In genomic region chr20:15627089-15627488, GRCh38 we compare ENCODE assay signal across 17 cellular contexts.
DNase-seq lines count a peak whose midpoint lies in the region; ATAC-seq, FAIRE-seq and TF ChIP-seq lines count a peak whose summit lies in the region.
"Had no signal": no experiment of that assay in that cellular context is flagged by ENCODE, and none has a peak within 500 bp of the region (broad histone marks: within the 10 kb centered on the region; RNA-seq: fewer than 3 reads in every experiment).

No MANE protein-coding gene starts in this region.

- H3K4me3 ChIP-seq in A549 (no peak overlapping the region), iPS-20b (ENCODE audit: low read length) (peak overlapping the region; percentile 34; the same call in 1 of the 2 replicates)

- H3K18ac ChIP-seq in H9 (ENCODE audit: insufficient read length, low read depth, low read length): no peak overlapping the region

- TF ChIP-seq CTCF in A549 (IDR thresholded peaks at IDR 0.05) (no peak), H9 (conservative IDR thresholded peaks at IDR 0.05) (no peak), WTC11 (IDR thresholded peaks at IDR 0.05) (no peak)

- WGBS in A549 (ENCODE audit: missing lambda C conversion rate): 68% methylated on average over 3 of the region's 3 CpGs
- WGBS in H9 (ENCODE audit: extremely low coverage, insufficient read length, low lambda C conversion rate): no CpG with 5 or more reads among the region's 3 CpGs

- no peak overlapping the region for H3K9ac ChIP-seq in H9 (ENCODE audit: extremely low read depth, insufficient read length, low read length)
- H3K9ac ChIP-seq in iPS-20b (ENCODE audit: low read depth, low read length): no peak overlapping the region

- no peak for TF ChIP-seq EP300 in A549 (IDR thresholded peaks at IDR 0.05)

- POLR2A ChIA-PET in A549 (lab: Yijun Ruan, JAX) (no interaction called here), WTC11 (lab: Charles Lee) (no interaction called here)

- no peaks in the 10 kb centered on the region for H3K79me1 ChIP-seq in H9 (ENCODE audit: insufficient read depth, low read depth, low read length, poor library complexity, severe bottlenecking)

- no peak overlapping the region for H3K23ac ChIP-seq in H9 (ENCODE audit: insufficient read length, low read depth, low read length)

- no peaks in the 10 kb centered on the region for H3K36me3 ChIP-seq in iPS-20b (ENCODE audit: insufficient read depth, low read depth, low read length)

- no peak for TF ChIP-seq RAD21 in A549 (conservative IDR thresholded peaks at IDR 0.05 in 1 of 2, IDR thresholded peaks at IDR 0.05 in 1 of 2)

- no peak overlapping the region for H2BK20ac ChIP-seq in H9 (ENCODE audit: low read depth, low read length, poor library complexity, severe bottlenecking)

- no peak for DNase-seq in A549 (ENCODE audit: low read depth in 1 of 2, low spot score in 1 of 2)
- DNase-seq in H9: no peak
- no peak for DNase-seq in WTC11 (ENCODE audit: low spot score)
- DNase-seq in activated CD4-positive, alpha-beta T cell treated with anti-CD3 and anti-CD28 coated beads, Interleukin-2, amount 10 ng/mL, durations not matched to agents 24 days and 14 days: no peak
- DNase-seq in globus pallidus (ENCODE audit: low spot score): no peak
- DNase-seq: 8988T; C1 segment of cervical spinal cord; Calu3; CD4-positive, alpha-beta memory T cell; COR-L47; DMS53; DMS79 treated with DMSO at 0.1 percent for 48 hours; GOT3 had no signal

- no peak overlapping the region for H3K14ac ChIP-seq in H9 (ENCODE audit: insufficient read depth, low read length)

- H3T11ph ChIP-seq in H9 (ENCODE audit: low read length): no peak overlapping the region

- H3K4me1 Mint-ChIP-seq in H9 (peaks cover 34 to 40% of the 10 kb centered on the region in 2 experiments), WTC11 (peaks cover 57% of the 10 kb centered on the region)
- H3K4me1 Mint-ChIP-seq in activated CD4-positive, alpha-beta T cell treated with anti-CD3 and anti-CD28 coated beads, Interleukin-2, amount 10 ng/mL, durations not matched to agents 24 days and 14 days: no peaks in the 10 kb centered on the region
- H3K4me1 Mint-ChIP-seq: CD4-positive, alpha-beta memory T cell had no signal

- H2AFZ ChIP-seq in H9 (ENCODE audit: low read length): no peak overlapping the region

- no peaks in the 10 kb centered on the region for H3K4me1 ChIP-seq in A549
- peaks cover 5% of the 10 kb centered on the region; the same call in 1 of the 2 replicates for H3K4me1 ChIP-seq in H9 (ENCODE audit: insufficient read depth, low read length)
- H3K4me1 ChIP-seq in iPS-20b (ENCODE audit: insufficient read depth, low read length): peaks cover 11% of the 10 kb centered on the region; the same call in 1 of the 2 replicates

- H3K27ac ChIP-seq in A549 (no peak overlapping the region), H9 (ENCODE audit: insufficient read length, low read depth, low read length) (peak overlapping the region; percentile 15), iPS-20b (ENCODE audit: low read length) (no peak overlapping the region)

- H3K4me2 ChIP-seq in A549: no peak overlapping the region
- H3K4me2 ChIP-seq in H9 (ENCODE audit: insufficient read depth, insufficient read length, low read length): peak overlapping the region; percentile 29

- no peak for TF ChIP-seq POLR2A in A549 (IDR thresholded peaks at IDR 0.05; ENCODE audit: low read length)

- intact Hi-C loops in activated CD4-positive, alpha-beta T cell treated with anti-CD3 and anti-CD28 coated beads, Interleukin-2, amount 10 ng/mL, durations not matched to agents 24 days and 14 days (cut with micrococcal nuclease): no loop called here

- no peak for ATAC-seq in A549
- no peak for ATAC-seq in WTC11
- no peak for ATAC-seq in HG03097 (IDR thresholded peaks at IDR 0.05; ENCODE audit: low FRiP score, unreplicated experiment)
- ATAC-seq: HCT116 had no signal

- H3K27ac Mint-ChIP-seq in H9 (peak overlapping the region; percentile 12 to 96 (median 92); a peak in 6 of 7 replicates), WTC11 (peak overlapping the region; percentile 94)
- no peak overlapping the region for H3K27ac Mint-ChIP-seq in activated CD4-positive, alpha-beta T cell treated with anti-CD3 and anti-CD28 coated beads, Interleukin-2, amount 10 ng/mL, durations not matched to agents 24 days and 14 days
- H3K27ac Mint-ChIP-seq: CD4-positive, alpha-beta memory T cell had no signal

- H3K36me3 Mint-ChIP-seq in H9 (ENCODE audit: insufficient read depth in 1 of 3, low read depth in 3 of 3) (peaks cover 0 to 2% (median 0%) of the 10 kb centered on the region in 3 experiments; a peak in 2 of 7 replicates), WTC11 (no peaks in the 10 kb centered on the region)
- no peaks in the 10 kb centered on the region for H3K36me3 Mint-ChIP-seq in activated CD4-positive, alpha-beta T cell treated with anti-CD3 and anti-CD28 coated beads, Interleukin-2, amount 10 ng/mL, durations not matched to agents 24 days and 14 days (ENCODE audit: low read depth)
- H3K36me3 Mint-ChIP-seq: CD4-positive, alpha-beta memory T cell had no signal

- H3K79me2 ChIP-seq in H9 (ENCODE audit: insufficient read depth, low read length): no peaks in the 10 kb centered on the region

- no peak overlapping the region for H3K4ac ChIP-seq in H9 (ENCODE audit: low read depth, low read length)

- H4K20me1 ChIP-seq in H9 (ENCODE audit: control insufficient read depth, insufficient read depth, insufficient read length): no peaks in the 10 kb centered on the region

- no peak overlapping the region for H2BK5ac ChIP-seq in H9 (ENCODE audit: insufficient read length, low read length)

- no peak overlapping the region for H2BK15ac ChIP-seq in H9 (ENCODE audit: low read depth, low read length)

- no peak overlapping the region for H4K91ac ChIP-seq in H9 (ENCODE audit: insufficient read length, low read depth, low read length)

- CTCF ChIA-PET in A549 (lab: Yijun Ruan, JAX) (no interaction called here), WTC11 (lab: Charles Lee) (interaction anchor here (1.2 to 2.9 kb wide), 3 partner anchors 10 to 136 kb away, joined by 4 to 8 read pairs (median 4); no protein-coding TSS in a partner anchor)

- FAIRE-seq in A549 (lab: Jason Lieb, UNC): no peak
- FAIRE-seq: GM12892 had no signal

- H4K8ac ChIP-seq in H9 (replicated peaks; ENCODE audit: insufficient read length, low read depth, low read length): no peak overlapping the region

- H3K4me3 Mint-ChIP-seq in H9: no peak overlapping the region; a peak in 1 of 5 replicates
- H3K4me3 Mint-ChIP-seq in WTC11: no peak overlapping the region
- H3K4me3 Mint-ChIP-seq in activated CD4-positive, alpha-beta T cell treated with anti-CD3 and anti-CD28 coated beads, Interleukin-2, amount 10 ng/mL, durations not matched to agents 24 days and 14 days: no peak overlapping the region
- H3K4me3 Mint-ChIP-seq: CD4-positive, alpha-beta memory T cell had no signal

- H2AK5ac ChIP-seq in H9 (ENCODE audit: insufficient read length, low read length): peak overlapping the region; percentile 72

- H3K23me2 ChIP-seq in H9 (ENCODE audit: insufficient read length, low read depth, low read length, poor library complexity, severe bottlenecking): no peaks in the 10 kb centered on the region

- H2BK12ac ChIP-seq in H9 (ENCODE audit: insufficient read length, low read depth, low read length): no peak overlapping the region

- no peaks in the 10 kb centered on the region for H3K9me3 ChIP-seq in A549
- H3K9me3 ChIP-seq in H9 (ENCODE audit: control insufficient read depth, low read depth, low read length): no peaks in the 10 kb centered on the region
- no peaks in the 10 kb centered on the region for H3K9me3 ChIP-seq in iPS-20b (ENCODE audit: insufficient read depth, low read depth, low read length)

- H4K5ac ChIP-seq in H9 (ENCODE audit: insufficient read length, low read depth, low read length): no peak overlapping the region

- H3K27me3 Mint-ChIP-seq in H9 (ENCODE audit: low read depth) (no peaks in the 10 kb centered on the region), WTC11 (ENCODE audit: low read depth) (no peaks in the 10 kb centered on the region)
- H3K27me3 Mint-ChIP-seq in activated CD4-positive, alpha-beta T cell treated with anti-CD3 and anti-CD28 coated beads, Interleukin-2, amount 10 ng/mL, durations not matched to agents 24 days and 14 days: no peaks in the 10 kb centered on the region
- H3K27me3 Mint-ChIP-seq: CD4-positive, alpha-beta memory T cell had no signal

- H3K9me3 Mint-ChIP-seq in H9 (no peaks in the 10 kb centered on the region), WTC11 (peaks cover 5% of the 10 kb centered on the region)
- H3K9me3 Mint-ChIP-seq in activated CD4-positive, alpha-beta T cell treated with anti-CD3 and anti-CD28 coated beads, Interleukin-2, amount 10 ng/mL, durations not matched to agents 24 days and 14 days: no peaks in the 10 kb centered on the region

- no peak overlapping the region for H3K56ac ChIP-seq in H9 (ENCODE audit: insufficient read length, low read depth, low read length)

- H2BK120ac ChIP-seq in H9 (ENCODE audit: low read depth, low read length, poor library complexity, severe bottlenecking): no peak overlapping the region

- H3K27me3 ChIP-seq in H9 (ENCODE audit: insufficient read depth, low read length) (no peaks in the 10 kb centered on the region), iPS-20b (ENCODE audit: insufficient read depth, low read length) (no peaks in the 10 kb centered on the region)

TF ChIP-seq in A549, 52 proteins besides CTCF, POLR2A, EP300 and RAD21:
- TF ChIP-seq SREBF2 (IDR thresholded peaks at IDR 0.05) (no peak), HOXB13 (CRISPR knock-in tag; IDR thresholded peaks at IDR 0.05; ENCODE audit: low read depth) (no peak), MAFK (IDR thresholded peaks at IDR 0.05; ENCODE audit: partially characterized antibody) (peak; percentile 55), JUN (IDR thresholded peaks at IDR 0.05) (no peak)

TF ChIP-seq in WTC11, 78 proteins besides CTCF, POLR2A, EP300 and RAD21 (continues in another document):
- no peak for TF ChIP-seq ERG (CRISPR knock-in tag; IDR thresholded peaks at IDR 0.05)
- TF ChIP-seq, protein P1, sequence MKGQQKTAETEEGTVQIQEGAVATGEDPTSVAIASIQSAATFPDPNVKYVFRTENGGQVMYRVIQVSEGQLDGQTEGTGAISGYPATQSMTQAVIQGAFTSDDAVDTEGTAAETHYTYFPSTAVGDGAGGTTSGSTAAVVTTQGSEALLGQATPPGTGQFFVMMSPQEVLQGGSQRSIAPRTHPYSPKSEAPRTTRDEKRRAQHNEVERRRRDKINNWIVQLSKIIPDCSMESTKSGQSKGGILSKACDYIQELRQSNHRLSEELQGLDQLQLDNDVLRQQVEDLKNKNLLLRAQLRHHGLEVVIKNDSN (CRISPR knock-in tag; IDR thresholded peaks at IDR 0.05): no peak
